Comparison of ENCODE assay signal across 30 cellular contexts in genomic region chr9:4541281-4541680, GRCh38. TPM values are rescaled to one million over a fixed set of nuclear protein-coding genes. Genes with fewer than 3 reads are reported as not detected.
"Had no signal": no experiment of that assay in that cellular context is flagged by ENCODE, and none has a peak within 500 bp of the region (broad histone marks: within the 10 kb centered on the region; RNA-seq: fewer than 3 reads in every experiment).

No MANE protein-coding gene starts in this region.

- H3K4me3 Mint-ChIP-seq: activated B cell treated with CpG ODN at 0.5 μM for 24 hours; activated CD4-positive, alpha-beta T cell treated with anti-CD3 and anti-CD28 coated beads, Interleukin-2, amount 10 ng/mL, durations not matched to agents 24 days and 14 days; activated CD8-positive, alpha-beta memory T cell treated with anti-CD3 and anti-CD28 coated beads, Interleukin-2, amount 10 ng/mL, durations not matched to agents 7 days and 5 days; activated naive CD8-positive, alpha-beta T cell treated with anti-CD3 and anti-CD28 coated beads, Interleukin-2, amount 10 ng/mL, durations not matched to agents 7 days and 5 days; activated T-cell treated with anti-CD3 and anti-CD28 coated beads, Interleukin-2, amount 50 U/mL, for 4 hours; T-cell had no signal

- DNase-seq: activated B cell treated with CpG ODN at 0.5 μM for 24 hours; activated CD4-positive, alpha-beta T cell treated with anti-CD3 and anti-CD28 coated beads for 1 hour; activated CD4-positive, alpha-beta T cell treated with anti-CD3 and anti-CD28 coated beads, Interleukin-2, amount 10 ng/mL, durations not matched to agents 24 days and 14 days; activated CD4-positive, alpha-beta T cell treated with anti-CD3 and anti-CD28 coated beads, Interleukin-2, amount 50 U/mL, for 48 hours; activated CD8-positive, alpha-beta memory T cell treated with anti-CD3 and anti-CD28 coated beads, Interleukin-2, amount 10 ng/mL, durations not matched to agents 7 days and 5 days; activated naive CD4-positive, alpha-beta T cell treated with anti-CD3 and anti-CD28 coated beads, Interleukin-2, amount 50 U/mL, for 16 hours; activated naive CD8-positive, alpha-beta T cell treated with anti-CD3 and anti-CD28 coated beads, Interleukin-2, amount 10 ng/mL, durations not matched to agents 7 days and 5 days; activated T-cell treated with anti-CD3 and anti-CD28 coated beads, Interleukin-2, amount 50 U/mL, for 4 hours; aorta; body of pancreas; central memory CD4-positive, alpha-beta T cell; MV-4-11; NCI-H1092 treated with DMSO at 0.1 percent for 48 hours; NCI-H1417 treated with DMSO at 0.1 percent for 48 hours; NCI-H1694; NCI-H2029; NCI-H2107; NCI-H345; NCI-H510A; NCI-H526 treated with DMSO at 0.1 percent for 48 hours; NCI-H82; Peyer's patch; SHP77; T-cell; T-helper 2 cell; T1000 had no signal

- H3K36me3 Mint-ChIP-seq: activated CD8-positive, alpha-beta memory T cell treated with anti-CD3 and anti-CD28 coated beads, Interleukin-2, amount 10 ng/mL, durations not matched to agents 7 days and 5 days; activated naive CD8-positive, alpha-beta T cell treated with anti-CD3 and anti-CD28 coated beads, Interleukin-2, amount 10 ng/mL, durations not matched to agents 7 days and 5 days; T-cell had no signal

- H3K27me3 ChIP-seq: body of pancreas, Peyer's patch had no signal

- ATAC-seq: activated CD8-positive, alpha-beta memory T cell treated with anti-CD3 and anti-CD28 coated beads, Interleukin-2, amount 10 ng/mL, durations not matched to agents 7 days and 5 days; activated T-cell treated with anti-CD3 and anti-CD28 coated beads, Interleukin-2, amount 50 U/mL, for 4 hours; body of pancreas; T-cell had no signal

- H3K9me3 Mint-ChIP-seq: activated B cell treated with CpG ODN at 0.5 μM for 24 hours; activated CD4-positive, alpha-beta T cell treated with anti-CD3 and anti-CD28 coated beads, Interleukin-2, amount 10 ng/mL, durations not matched to agents 24 days and 14 days; activated T-cell treated with anti-CD3 and anti-CD28 coated beads, Interleukin-2, amount 50 U/mL, for 4 hours; T-cell had no signal

- H3K4me2 ChIP-seq: KMS-11 had no signal

- H3K9ac ChIP-seq: KMS-11 had no signal

- H3K27ac ChIP-seq: body of pancreas, KMS-11, RWPE1 had no signal

- H3K4me3 ChIP-seq: body of pancreas, Peyer's patch had no signal

- H3K4me1 Mint-ChIP-seq: activated B cell treated with CpG ODN at 0.5 μM for 24 hours; activated CD4-positive, alpha-beta T cell treated with anti-CD3 and anti-CD28 coated beads, Interleukin-2, amount 10 ng/mL, durations not matched to agents 24 days and 14 days; activated CD8-positive, alpha-beta memory T cell treated with anti-CD3 and anti-CD28 coated beads, Interleukin-2, amount 10 ng/mL, durations not matched to agents 7 days and 5 days; activated naive CD8-positive, alpha-beta T cell treated with anti-CD3 and anti-CD28 coated beads, Interleukin-2, amount 10 ng/mL, durations not matched to agents 7 days and 5 days had no signal

- H3K27me3 Mint-ChIP-seq: activated B cell treated with CpG ODN at 0.5 μM for 24 hours; activated CD4-positive, alpha-beta T cell treated with anti-CD3 and anti-CD28 coated beads, Interleukin-2, amount 10 ng/mL, durations not matched to agents 24 days and 14 days had no signal

- H3K27ac Mint-ChIP-seq: activated B cell treated with CpG ODN at 0.5 μM for 24 hours; activated CD4-positive, alpha-beta T cell treated with anti-CD3 and anti-CD28 coated beads, Interleukin-2, amount 10 ng/mL, durations not matched to agents 24 days and 14 days; activated CD8-positive, alpha-beta memory T cell treated with anti-CD3 and anti-CD28 coated beads, Interleukin-2, amount 10 ng/mL, durations not matched to agents 7 days and 5 days; activated naive CD8-positive, alpha-beta T cell treated with anti-CD3 and anti-CD28 coated beads, Interleukin-2, amount 10 ng/mL, durations not matched to agents 7 days and 5 days; T-cell had no signal

- H3K4me1 ChIP-seq: body of pancreas had no signal

- FAIRE-seq: bronchial epithelial cell, TTC549 had no signal

- H3K9me3 ChIP-seq: body of pancreas, Peyer's patch had no signal

RNA-seq across cellular contexts. Expression of gene SLC1A1, which starts 51.0 kb away (rescaled TPM):
- total RNA-seq: activated CD4-positive, alpha-beta T cell treated with anti-CD3 and anti-CD28 coated beads, Interleukin-2, amount 10 ng/mL, durations not matched to agents 24 days and 14 days had no signal
